In the genomic region with DNA sequence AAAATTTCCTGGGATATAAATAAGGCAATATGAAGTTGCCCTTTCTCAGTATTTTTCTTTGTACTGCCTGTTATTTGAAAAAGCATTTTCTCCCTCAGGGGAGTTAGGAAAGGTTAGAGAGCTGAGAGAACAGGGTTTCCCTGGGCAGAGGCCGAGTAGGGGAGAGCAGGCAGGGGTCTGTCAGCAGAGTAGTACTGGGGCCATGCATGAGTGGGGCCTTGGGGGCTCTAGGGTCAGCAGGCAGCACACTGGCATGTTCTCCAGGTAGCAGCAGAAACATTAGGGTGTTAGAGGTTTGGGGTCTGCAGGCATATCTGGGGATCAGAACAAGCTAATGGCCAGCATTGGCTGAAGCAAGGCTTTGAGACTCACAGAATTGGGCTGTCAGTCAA, we compare ENCODE assay signal across 30 cellular contexts. TPM values are rescaled to one million over a fixed set of nuclear protein-coding genes. Genes with fewer than 3 reads are reported as not detected.
DNase-seq lines count a peak whose midpoint lies in the region; ATAC-seq and TF ChIP-seq lines count a peak whose summit lies in the region.
"Had no signal": no experiment of that assay in that cellular context is flagged by ENCODE, and none has a peak within 500 bp of the region (broad histone marks: within the 10 kb centered on the region; RNA-seq: fewer than 3 reads in every experiment).

No MANE protein-coding gene starts in this region.

- no peak overlapping the region for H3K4ac ChIP-seq in H9 (ENCODE audit: low read depth, low read length)

- H2BK5ac ChIP-seq in H9 (ENCODE audit: insufficient read length, low read length): no peak overlapping the region

- H2BK20ac ChIP-seq in H9 (ENCODE audit: low read depth, low read length, poor library complexity, severe bottlenecking): no peak overlapping the region

- no peak overlapping the region for H2AFZ ChIP-seq in H9 (ENCODE audit: low read length)

- no peak overlapping the region for H4K5ac ChIP-seq in H9 (ENCODE audit: insufficient read length, low read depth, low read length)

- no peak overlapping the region for H2BK12ac ChIP-seq in H9 (ENCODE audit: insufficient read length, low read depth, low read length)

- H3K9ac ChIP-seq in H9 (ENCODE audit: extremely low read depth, insufficient read length, low read length): no peak overlapping the region
- H3K9ac ChIP-seq: KMS-11 had no signal

- no peaks in the 10 kb centered on the region for H3K9me3 ChIP-seq in H9 (ENCODE audit: control insufficient read depth, low read depth, low read length)
- no peaks in the 10 kb centered on the region for H3K9me3 ChIP-seq in stomach
- H3K9me3 ChIP-seq: BE2C, esophagus muscularis mucosa, psoas muscle, SJSA1 had no signal

- H3K4me3 ChIP-seq in stomach: no peak overlapping the region
- H3K4me3 ChIP-seq: esophagus muscularis mucosa, psoas muscle, SJSA1 had no signal

- DNase-seq in activated naive CD4-positive, alpha-beta T cell (lab: John Stamatoyannopoulos, UW): no peak
- DNase-seq in H9: no peak
- DNase-seq in progenitor cell of endocrine pancreas (ENCODE audit: low spot score, unreplicated experiment): no peak
- DNase-seq in COLO668 (lab: John Stamatoyannopoulos, UW; ENCODE audit: unreplicated experiment): no peak
- DNase-seq in stomach: no peak
- DNase-seq: activated CD4-positive, alpha-beta T cell treated with anti-CD3 and anti-CD28 coated beads for 1 hour; activated naive CD4-positive, alpha-beta T cell treated with anti-CD3 and anti-CD28 coated beads for 36 hours; activated T-cell treated with anti-CD3 and anti-CD28 coated beads, Interleukin-2, amount 50 U/mL, for 48 hours; BE2C; cortex of kidney; GF-D8; HCEC 1CT; kidney glomerular epithelial cell; MM.1S; NCI-H1417 treated with DMSO at 0.1 percent for 48 hours; NCI-H2081 treated with DMSO at 0.1 percent for 48 hours; NCI-H226; NCI-H69; psoas muscle; stimulated activated CD4-positive, alpha-beta T cell treated with anti-CD3 and anti-CD28 coated beads, Interleukin-15, amount 100 ng/mL, for 24 hours had no signal

- no peak overlapping the region for H4K8ac ChIP-seq in H9 (replicated peaks; ENCODE audit: insufficient read length, low read depth, low read length)

- H3K14ac ChIP-seq in H9 (ENCODE audit: insufficient read depth, low read length): no peak overlapping the region

- no peak for ATAC-seq in GM21423 (IDR thresholded peaks at IDR 0.05; ENCODE audit: unreplicated experiment)
- ATAC-seq: foreskin keratinocyte had no signal

- no peaks in the 10 kb centered on the region for H3K4me1 ChIP-seq in H9 (ENCODE audit: insufficient read depth, low read length)
- peaks cover 0 to 25% (median 12%) of the 10 kb centered on the region in 4 donors for H3K4me1 ChIP-seq in stomach
- H3K4me1 ChIP-seq: SJSA1 had no signal

- H4K20me1 ChIP-seq in H9 (ENCODE audit: control insufficient read depth, insufficient read depth, insufficient read length): no peaks in the 10 kb centered on the region

- H3K27ac ChIP-seq in H9 (ENCODE audit: insufficient read length, low read depth, low read length) (no peak overlapping the region), cingulate gyrus (ENCODE audit: low read depth, low read length) (peak overlapping the region; percentile 39), stomach (no peak overlapping the region)
- H3K27ac ChIP-seq: esophagus muscularis mucosa, foreskin keratinocyte, KMS-11, psoas muscle, SJSA1 had no signal

- no peak for TF ChIP-seq POLR2A in stomach (IDR thresholded peaks at IDR 0.05)

- no peak overlapping the region for H2BK120ac ChIP-seq in H9 (ENCODE audit: low read depth, low read length, poor library complexity, severe bottlenecking)

- peaks cover 9% of the 10 kb centered on the region for H3K4me1 Mint-ChIP-seq in activated naive CD4-positive, alpha-beta T cell treated with anti-CD3 and anti-CD28 coated beads, Interleukin-2, amount 50 U/mL, for 24 hours
- H3K4me1 Mint-ChIP-seq in H9 (peaks cover 4 to 11% of the 10 kb centered on the region in 2 experiments), progenitor cell of endocrine pancreas (ENCODE audit: low read depth) (peaks cover 19% of the 10 kb centered on the region)

- TF ChIP-seq EP300 in stomach (IDR thresholded peaks at IDR 0.05): no peak

- H3K27me3 Mint-ChIP-seq in activated naive CD4-positive, alpha-beta T cell treated with anti-CD3 and anti-CD28 coated beads, Interleukin-2, amount 50 U/mL, for 24 hours: no peaks in the 10 kb centered on the region
- H3K27me3 Mint-ChIP-seq in H9 (ENCODE audit: low read depth) (no peaks in the 10 kb centered on the region), progenitor cell of endocrine pancreas (no peaks in the 10 kb centered on the region)
- H3K27me3 Mint-ChIP-seq: stimulated activated naive CD8-positive, alpha-beta T cell treated with anti-CD3 and anti-CD28 coated beads, Interleukin-15, Interleukin-2, amounts not matched to agents 100 ng/mL and 50 ng/mL, for 24 hours had no signal

- no peak overlapping the region for H3K23ac ChIP-seq in H9 (ENCODE audit: insufficient read length, low read depth, low read length)

- no peaks in the 10 kb centered on the region for H3K27me3 ChIP-seq in H9 (ENCODE audit: insufficient read depth, low read length)
- no peaks in the 10 kb centered on the region for H3K27me3 ChIP-seq in stomach
- H3K27me3 ChIP-seq: BE2C, esophagus muscularis mucosa, foreskin keratinocyte, SJSA1 had no signal

- no CpG with 5 or more reads among the region's 1 CpG for WGBS in H9 (ENCODE audit: extremely low coverage, insufficient read length, low lambda C conversion rate)
- 92 to 100% (median 100%) methylated on average over 1 of the region's 1 CpG for WGBS in stomach, 5 donors

- H3T11ph ChIP-seq in H9 (ENCODE audit: low read length): no peak overlapping the region

- no peaks in the 10 kb centered on the region for H3K23me2 ChIP-seq in H9 (ENCODE audit: insufficient read length, low read depth, low read length, poor library complexity, severe bottlenecking)

- no peak for TF ChIP-seq CTCF in H9 (conservative IDR thresholded peaks at IDR 0.05)
- no peak for TF ChIP-seq CTCF in progenitor cell of endocrine pancreas (IDR thresholded peaks at IDR 0.05; ENCODE audit: unreplicated experiment)
- no peak for TF ChIP-seq CTCF in stomach (IDR thresholded peaks at IDR 0.05)

- peaks cover 15 to 43% (median 35%) of the 10 kb centered on the region in 4 donors for H3K36me3 ChIP-seq in stomach

- H3K9me3 Mint-ChIP-seq in activated naive CD4-positive, alpha-beta T cell treated with anti-CD3 and anti-CD28 coated beads, Interleukin-2, amount 50 U/mL, for 24 hours: no peaks in the 10 kb centered on the region
- H3K9me3 Mint-ChIP-seq in H9 (no peaks in the 10 kb centered on the region), progenitor cell of endocrine pancreas (ENCODE audit: low read depth) (no peaks in the 10 kb centered on the region)
- H3K9me3 Mint-ChIP-seq: activated naive CD4-positive, alpha-beta T cell treated with anti-CD3 and anti-CD28 coated beads for 36 hours; stimulated activated naive CD8-positive, alpha-beta T cell treated with anti-CD3 and anti-CD28 coated beads, Interleukin-15, Interleukin-2, amounts not matched to agents 100 ng/mL and 50 ng/mL, for 24 hours; T-helper 1 cell treated with Interleukin-12 subunit alpha and Interleukin-12 subunit beta and Interleukin-4 antibody, amounts not matched to agents 30 μg/mL and 1 μg/mL, for 36 hours had no signal

- H2BK15ac ChIP-seq in H9 (ENCODE audit: low read depth, low read length): no peak overlapping the region

- H3K56ac ChIP-seq in H9 (ENCODE audit: insufficient read length, low read depth, low read length): no peak overlapping the region

- peak overlapping the region; percentile 68 for H3K27ac Mint-ChIP-seq in activated naive CD4-positive, alpha-beta T cell treated with anti-CD3 and anti-CD28 coated beads, Interleukin-2, amount 50 U/mL, for 24 hours
- H3K27ac Mint-ChIP-seq in H9 (peak overlapping the region in 2 of 3 experiments; percentile 31 to 80; a peak in 2 of 7 replicates), progenitor cell of endocrine pancreas (peak overlapping the region; percentile 62)
- H3K27ac Mint-ChIP-seq: activated naive CD4-positive, alpha-beta T cell treated with anti-CD3 and anti-CD28 coated beads for 36 hours; stimulated activated naive CD8-positive, alpha-beta T cell treated with anti-CD3 and anti-CD28 coated beads, Interleukin-15, Interleukin-2, amounts not matched to agents 100 ng/mL and 50 ng/mL, for 24 hours; T-helper 1 cell treated with Interleukin-12 subunit alpha and Interleukin-12 subunit beta and Interleukin-4 antibody, amounts not matched to agents 30 μg/mL and 1 μg/mL, for 36 hours had no signal

- no peak overlapping the region for H2AK5ac ChIP-seq in H9 (ENCODE audit: insufficient read length, low read length)

- H3K36me3 Mint-ChIP-seq in activated naive CD4-positive, alpha-beta T cell treated with anti-CD3 and anti-CD28 coated beads, Interleukin-2, amount 50 U/mL, for 24 hours: peaks cover 13% of the 10 kb centered on the region
- H3K36me3 Mint-ChIP-seq in H9 (ENCODE audit: insufficient read depth in 1 of 3, low read depth in 3 of 3) (peaks cover 7 to 24% (median 12%) of the 10 kb centered on the region in 3 experiments; a peak in 5 of 7 replicates), progenitor cell of endocrine pancreas (ENCODE audit: insufficient read depth) (peaks cover 10% of the 10 kb centered on the region)

- no peak overlapping the region for H3K4me3 Mint-ChIP-seq in activated naive CD4-positive, alpha-beta T cell treated with anti-CD3 and anti-CD28 coated beads, Interleukin-2, amount 50 U/mL, for 24 hours
- no peak overlapping the region for H3K4me3 Mint-ChIP-seq in H9
- no peak overlapping the region for H3K4me3 Mint-ChIP-seq in progenitor cell of endocrine pancreas (ENCODE audit: low read depth)
- H3K4me3 Mint-ChIP-seq: activated naive CD4-positive, alpha-beta T cell treated with anti-CD3 and anti-CD28 coated beads for 36 hours; stimulated activated naive CD8-positive, alpha-beta T cell treated with anti-CD3 and anti-CD28 coated beads, Interleukin-15, Interleukin-2, amounts not matched to agents 100 ng/mL and 50 ng/mL, for 24 hours; T-helper 1 cell treated with Interleukin-12 subunit alpha and Interleukin-12 subunit beta and Interleukin-4 antibody, amounts not matched to agents 30 μg/mL and 1 μg/mL, for 36 hours had no signal

- H3K79me1 ChIP-seq in H9 (ENCODE audit: insufficient read depth, low read depth, low read length, poor library complexity, severe bottlenecking): no peaks in the 10 kb centered on the region

- no peak overlapping the region for H3K4me2 ChIP-seq in H9 (ENCODE audit: insufficient read depth, insufficient read length, low read length)
- H3K4me2 ChIP-seq: KMS-11 had no signal

- no peak overlapping the region for H4K91ac ChIP-seq in H9 (ENCODE audit: insufficient read length, low read depth, low read length)

- no peaks in the 10 kb centered on the region for H3K79me2 ChIP-seq in H9 (ENCODE audit: insufficient read depth, low read length)

- no peak overlapping the region for H3K18ac ChIP-seq in H9 (ENCODE audit: insufficient read length, low read depth, low read length)

- intact Hi-C loops in stomach (cut with DNase I; ENCODE audit: low total_unique reads): no loop called here

RNA-seq across cellular contexts. Expression of gene KLRG2, which starts 56.4 kb away (rescaled TPM):
- total RNA-seq in H9 (2021) (5.8 and 7.1 TPM in 2 replicates), progenitor cell of endocrine pancreas (0.29 and 0.36 TPM in 2 replicates), stomach (1 to 10 TPM in 1 of 5 donors, under 1 TPM in 1, not detected in 3; 0.18 to 4.1 TPM)
- polyA plus RNA-seq in stomach: 1 to 10 TPM in 1 of 3 donors, not detected in 2; 1.5 TPM
- total RNA-seq: lung microvascular endothelial cell, psoas muscle, SJSA1 had no signal
